26 cellular contexts compared by ENCODE assay signal in genomic region chr12:80168936-80169335, GRCh38.
"Had no signal": no experiment of that assay in that cellular context is flagged by ENCODE, and none has a peak within 500 bp of the region (broad histone marks: within the 10 kb centered on the region; RNA-seq: fewer than 3 reads in every experiment).

No MANE protein-coding gene starts in this region.

- H3K27me3 Mint-ChIP-seq: progenitor cell of endocrine pancreas had no signal

- H3K4me2 ChIP-seq: neural progenitor cell had no signal

- ATAC-seq: esophagus mucosa; gastrocnemius medialis; left lobe of liver; right lobe of liver; stimulated activated naive CD8-positive, alpha-beta T cell treated with anti-CD3 and anti-CD28 coated beads, Interleukin-15, amount 100 ng/mL, for 72 hours; upper lobe of right lung had no signal

- FAIRE-seq: kidney, small intestine had no signal

- H3K4me3 ChIP-seq: gastrocnemius medialis, lung, neural progenitor cell, right lobe of liver, suprapubic skin, transverse colon, upper lobe of right lung, uterus had no signal

- H3K9me3 Mint-ChIP-seq: dendritic cell treated with granulocyte-macrophage colony-stimulating factor and Interleukin-4, amounts not matched to agents 40 ng/mL and 50 ng/mL, for 4 days; memory B cell; neural progenitor cell; stimulated activated naive CD8-positive, alpha-beta T cell treated with anti-CD3 and anti-CD28 coated beads, Interleukin-15, amount 100 ng/mL, for 72 hours had no signal

- H3K27me3 ChIP-seq: gastrocnemius medialis, neural progenitor cell, right lobe of liver, suprapubic skin, transverse colon, upper lobe of right lung, uterus had no signal

- H3K27ac Mint-ChIP-seq: dendritic cell treated with granulocyte-macrophage colony-stimulating factor and Interleukin-4, amounts not matched to agents 40 ng/mL and 50 ng/mL, for 4 days; endodermal cell; memory B cell; neural progenitor cell; progenitor cell of endocrine pancreas; stimulated activated naive CD8-positive, alpha-beta T cell treated with anti-CD3 and anti-CD28 coated beads, Interleukin-15, amount 100 ng/mL, for 72 hours had no signal

- H3K27ac ChIP-seq: epithelial cell of prostate, gastrocnemius medialis, neural progenitor cell, parathyroid adenoma, right lobe of liver, suprapubic skin, transverse colon, upper lobe of right lung, uterus had no signal

- H3K4me3 Mint-ChIP-seq: dendritic cell treated with granulocyte-macrophage colony-stimulating factor and Interleukin-4, amounts not matched to agents 40 ng/mL and 50 ng/mL, for 4 days; endodermal cell; memory B cell; nephron; neural progenitor cell; stimulated activated naive CD8-positive, alpha-beta T cell treated with anti-CD3 and anti-CD28 coated beads, Interleukin-15, amount 100 ng/mL, for 72 hours had no signal

- H3K36me3 ChIP-seq: gastrocnemius medialis, neural progenitor cell, right lobe of liver, suprapubic skin, transverse colon, upper lobe of right lung, uterus had no signal

- H3K4me1 ChIP-seq: gastrocnemius medialis, parathyroid adenoma, right lobe of liver, suprapubic skin, transverse colon, upper lobe of right lung, uterus had no signal

- H3K9me3 ChIP-seq: gastrocnemius medialis, right lobe of liver, suprapubic skin, transverse colon, upper lobe of right lung, uterus had no signal

- DNase-seq: effector CD8-positive, alpha-beta T cell; endodermal cell; foreskin fibroblast; gastrocnemius medialis; head of caudate nucleus; kidney; right lobe of liver; small intestine; stimulated activated CD4-positive, alpha-beta T cell treated with anti-CD3 and anti-CD28 coated beads, Interleukin-15, amount 100 ng/mL, for 24 hours; stimulated activated CD4-positive, alpha-beta T cell treated with anti-CD3 and anti-CD28 coated beads, Interleukin-2, amount 100 ng/mL, for 48 hours; stimulated activated naive CD4-positive, alpha-beta T cell; stimulated activated naive CD8-positive, alpha-beta T cell treated with anti-CD3 and anti-CD28 coated beads, Interleukin-15, amount 100 ng/mL, for 72 hours; transverse colon; upper lobe of right lung; uterus had no signal

- H3K36me3 Mint-ChIP-seq: memory B cell, neural progenitor cell had no signal

- H3K4me1 Mint-ChIP-seq: memory B cell, neural progenitor cell had no signal
